In genomic region chr19:48719263-48720171, GRCh38 we compare ENCODE assay signal across 8 cellular contexts. TPM values are rescaled to one million over a fixed set of nuclear protein-coding genes. Genes with fewer than 3 reads are reported as not detected.
DNase-seq lines count a peak whose midpoint lies in the region; ATAC-seq and TF ChIP-seq lines count a peak whose summit lies in the region.

A gene with protein sequence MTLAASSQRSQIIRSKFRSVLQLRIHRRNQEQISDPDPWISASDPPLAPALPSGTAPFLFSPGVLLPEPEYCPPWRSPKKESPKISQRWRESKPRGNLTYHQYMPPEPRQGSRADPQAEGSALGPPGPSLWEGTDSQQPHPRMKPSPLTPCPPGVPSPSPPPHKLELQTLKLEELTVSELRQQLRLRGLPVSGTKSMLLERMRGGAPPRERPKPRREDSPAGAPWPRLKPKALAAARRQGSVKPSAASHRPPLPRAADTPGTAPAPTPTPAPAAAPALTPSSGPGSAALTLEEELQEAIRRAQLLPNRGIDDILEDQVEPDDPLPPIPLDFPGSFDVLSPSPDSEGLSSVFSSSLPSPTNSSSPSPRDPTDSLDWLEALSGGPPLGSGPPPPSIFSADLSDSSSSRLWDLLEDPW (minus strand): TSS chr19:48719725. CDS start chr19:48719031, 694 bp downstream.

- TF ChIP-seq EP300 in ovary (IDR thresholded peaks at IDR 0.05), result no peak

- peak within 1 kb of the TSS; percentile 85 for H3K4me2 ChIP-seq in OCI-LY7 (ENCODE audit: low read length)

- H3K9me3 ChIP-seq in CD8-positive, alpha-beta memory T cell (ENCODE audit: low read length), result no peaks in the 10 kb centered on the region
- H3K9me3 ChIP-seq in OCI-LY7 (ENCODE audit: low read length) (no peaks in the 10 kb centered on the region), ovary (no peaks in the 10 kb centered on the region)

- no peaks in the 10 kb centered on the region for H3K79me2 ChIP-seq in OCI-LY7 (ENCODE audit: insufficient read depth, low read depth, low read length)

- no peaks in the 10 kb centered on the region for H3K27me3 ChIP-seq in CD8-positive, alpha-beta memory T cell (ENCODE audit: insufficient read depth, low read length, poor library complexity, severe bottlenecking)
- no peaks in the 10 kb centered on the region for H3K27me3 ChIP-seq in ovary

- H3K4me1 Mint-ChIP-seq in CD8-positive, alpha-beta memory T cell, result peaks cover 14 to 22% (median 16%) of the 10 kb centered on the region in 3 donors

- H3K4me3 ChIP-seq in CD8-positive, alpha-beta memory T cell (ENCODE audit: low read length), result peak within 1 kb of the TSS; percentile 91
- H3K4me3 ChIP-seq in OCI-LY7 (ENCODE audit: low read depth, low read length, poor library complexity, severe bottlenecking) (peak within 1 kb of the TSS; percentile 71), epithelial cell of proximal tubule (ENCODE audit: low read depth, low read length) (peak within 1 kb of the TSS; percentile 80), ovary (peak within 1 kb of the TSS; percentile 51)

- intact Hi-C loops in OCI-LY7 (cut with micrococcal nuclease; ENCODE audit: unreplicated experiment), result no loop called here
- intact Hi-C loops in ovary (cut with DNase I), result loop anchor here in 1 of 4 donors (10.0 kb wide), 1 partner anchor 75 kb away; the partner anchor contains the start of gene CA11

- ATAC-seq in HG02840 (IDR thresholded peaks at IDR 0.05; ENCODE audit: low FRiP score, unreplicated experiment) (no peak), GM18505 (IDR thresholded peaks at IDR 0.05; ENCODE audit: unreplicated experiment) (no peak), GM18907 (IDR thresholded peaks at IDR 0.05; ENCODE audit: unreplicated experiment) (no peak)

- no peaks in the 10 kb centered on the region for H3K36me3 ChIP-seq in CD8-positive, alpha-beta memory T cell (ENCODE audit: insufficient read depth, low read length)
- H3K36me3 ChIP-seq in OCI-LY7 (ENCODE audit: insufficient read depth, low read length) (no peaks in the 10 kb centered on the region), ovary (no peaks in the 10 kb centered on the region)

- H3K27me3 Mint-ChIP-seq in CD8-positive, alpha-beta memory T cell, result no peaks in the 10 kb centered on the region

- POLR2A ChIA-PET in CD8-positive, alpha-beta memory T cell (lab: Charles Lee), result no interaction called here
- POLR2A ChIA-PET in OCI-LY7 (lab: Charles Lee), result no interaction called here

- H3K9me3 Mint-ChIP-seq in CD8-positive, alpha-beta memory T cell, result no peaks in the 10 kb centered on the region

- no TSS peak for BruUV-seq in OCI-LY7 (replicated peaks; lab: Mats Ljungman, UMichigan)

- 46 to 70% (median 56%) methylated on average over 33 of the region's 33 CpGs for whole genome bisulfite sequencing in ovary, 3 donors

- TF ChIP-seq CTCF in OCI-LY7 (conservative IDR thresholded peaks at IDR 0.05; ENCODE audit: low read length) (no peak), epithelial cell of proximal tubule (conservative IDR thresholded peaks at IDR 0.05; ENCODE audit: low read depth, low read length) (no peak), ovary (IDR thresholded peaks at IDR 0.05) (no peak)

- TF ChIP-seq POLR2A in ovary (IDR thresholded peaks at IDR 0.05), result no peak
- no peak for TF ChIP-seq POLR2A in GM18505 (IDR thresholded peaks at IDR 0.05; ENCODE audit: borderline replicate concordance, extremely low read depth, insufficient read depth, insufficient read length)

- H3K27ac Mint-ChIP-seq in CD8-positive, alpha-beta memory T cell, result peak within 1 kb of the TSS; percentile 90 to 99 (median 98)

- peak within 1 kb of the TSS; percentile 67; the same call in 1 of the 2 replicates for H2AFZ ChIP-seq in OCI-LY7 (ENCODE audit: low read length)

- H3K36me3 Mint-ChIP-seq in CD8-positive, alpha-beta memory T cell, result peaks cover 0 to 3% (median 0%) of the 10 kb centered on the region in 3 donors

- no peaks in the 10 kb centered on the region for H3K9me2 ChIP-seq in OCI-LY7 (ENCODE audit: insufficient read depth, low read length)

- H3K4me3 Mint-ChIP-seq in CD8-positive, alpha-beta memory T cell, result peak within 1 kb of the TSS; percentile 93 to 98 (median 97)

- peaks cover 17% of the 10 kb centered on the region for H3K4me1 ChIP-seq in CD8-positive, alpha-beta memory T cell (ENCODE audit: insufficient read depth, low read length)
- H3K4me1 ChIP-seq in OCI-LY7 (ENCODE audit: insufficient read depth, low read length, poor library complexity, severe bottlenecking) (peaks cover 20% of the 10 kb centered on the region), ovary (ENCODE audit: insufficient read depth) (peaks cover 38% of the 10 kb centered on the region)

- H4K20me1 ChIP-seq in OCI-LY7 (ENCODE audit: insufficient read depth, low read length), result no peaks in the 10 kb centered on the region

- CTCF ChIA-PET in CD8-positive, alpha-beta memory T cell (lab: Charles Lee), result no interaction called here
- CTCF ChIA-PET in OCI-LY7 (lab: Charles Lee; ENCODE audit: unreplicated experiment), result no interaction called here

- peak within 1 kb of the TSS; percentile 90 for H3K27ac ChIP-seq in CD8-positive, alpha-beta memory T cell (ENCODE audit: low read depth, low read length)
- H3K27ac ChIP-seq in OCI-LY7 (ENCODE audit: low read depth, low read length, poor library complexity, severe bottlenecking), result peak within 1 kb of the TSS; percentile 67
- H3K27ac ChIP-seq in ovary, result peak within 1 kb of the TSS; percentile 55 to 96

- DNase-seq in CD8-positive, alpha-beta memory T cell, result no peak
- DNase-seq in OCI-LY7 (ENCODE audit: low spot score) (no peak), epithelial cell of proximal tubule (ENCODE audit: low read depth) (no peak), ovary (peak; percentile 52 to 78 (median 74)), T1000 (lab: John Stamatoyannopoulos, UW) (no peak)

RNA-seq across cellular contexts. Expression of the gene that starts here (rescaled TPM):
- total RNA-seq in CD8-positive, alpha-beta memory T cell, result under 1 TPM; 0.68 to 0.69 TPM
- 0.40 TPM for polyA plus RNA-seq in CD8-positive, alpha-beta memory T cell
- total RNA-seq in OCI-LY7 (2014; rRNA removed; shearing (Covaris generic)), result 1.1 and 1.2 TPM in 2 replicates
- 1.2 and 1.8 TPM in 2 replicates for total RNA-seq in OCI-LY7 (2022)
- total RNA-seq in epithelial cell of proximal tubule, result 0.72 and 1.5 TPM in 2 replicates
- 10 to 100 TPM in 5 of 7 donors, 1 to 10 TPM in 2; 1.3 to 17.1 (median 11.2) TPM for total RNA-seq in ovary
- 1 to 10 TPM; 3.7 to 5.7 TPM for polyA plus RNA-seq in ovary

Comparison
In these comparisons a context has a peak if more than half of its experiments do, and no peak if none do; other contexts are left out.
1. DNase-seq: peak in ovary (5 of 5); none in CD8-positive, alpha-beta memory T cell (0 of 5), OCI-LY7 (single experiment), epithelial cell of proximal tubule (single experiment) and T1000 (single experiment).
2. Peak in every context shown above with its lines, with median percentiles within 50 percentile points of each other: H3K27ac ChIP-seq and H3K4me3 ChIP-seq.